In genomic region chr17:74981318-74981978, GRCh38 we compare ENCODE assay signal across 8 cellular contexts. TPM values are rescaled to one million over a fixed set of nuclear protein-coding genes. Genes with fewer than 3 reads are reported as not detected.
DNase-seq lines count a peak whose midpoint lies in the region; TF ChIP-seq lines count a peak whose summit lies in the region.

No MANE protein-coding gene starts in this region.

- no peak for TF ChIP-seq CTCF in WI38 (IDR thresholded peaks at IDR 0.05; ENCODE audit: low read depth, low read length)
- no peak for TF ChIP-seq CTCF in fibroblast of villous mesenchyme (IDR thresholded peaks at IDR 0.05; ENCODE audit: insufficient read depth, low read depth, low read length)
- TF ChIP-seq CTCF in retinal pigment epithelial cell (conservative IDR thresholded peaks at IDR 0.05; ENCODE audit: low read depth, low read length) = no peak

- DNase-seq in fibroblast of villous mesenchyme (ENCODE audit: low read depth) (no peak), retinal pigment epithelial cell (ENCODE audit: low read depth) (no peak), NCI-H748 treated with DMSO at 0.1 percent for 48 hours (lab: John Stamatoyannopoulos, UW) (no peak), hepatic stellate cell (ENCODE audit: low spot score) (no peak), NCI-H748 (lab: John Stamatoyannopoulos, UW; ENCODE audit: unreplicated experiment) (no peak), NCI-H2029 (lab: John Stamatoyannopoulos, UW) (no peak)

- H3K4me3 ChIP-seq in GM08714 (ENCODE audit: low read length) (peak overlapping the region; percentile 56; the same call in 1 of the 2 replicates), WI38 (ENCODE audit: low read depth, low read length) (peak overlapping the region; percentile 66), fibroblast of villous mesenchyme (ENCODE audit: low read depth, low read length) (peak overlapping the region; percentile 73), retinal pigment epithelial cell (ENCODE audit: low read length) (peak overlapping the region; percentile 68)

RNA-seq across cellular contexts. Expression of gene CDR2L, which starts 6.0 kb away (rescaled TPM):
- 26.8 and 31.9 TPM in 2 replicates for total RNA-seq in fibroblast of villous mesenchyme

RNA-seq across cellular contexts. Expression of gene HID1, which starts 8.9 kb away (rescaled TPM):
- total RNA-seq in fibroblast of villous mesenchyme = 3.5 and 4.3 TPM in 2 replicates

RNA-seq across cellular contexts. Expression of gene MRPL58, which starts 31.0 kb away (rescaled TPM):
- 23.7 and 30.6 TPM in 2 replicates for total RNA-seq in fibroblast of villous mesenchyme

RNA-seq across cellular contexts. Expression of gene OTOP3, which starts 45.8 kb away (rescaled TPM):
- total RNA-seq in fibroblast of villous mesenchyme = not detected in 2 replicates

RNA-seq across cellular contexts. Expression of gene OTOP2, which starts 57.4 kb away (rescaled TPM):
- total RNA-seq in fibroblast of villous mesenchyme = not detected in 2 replicates
